ENCODE assay signal across 22 cellular contexts in the genomic region with DNA sequence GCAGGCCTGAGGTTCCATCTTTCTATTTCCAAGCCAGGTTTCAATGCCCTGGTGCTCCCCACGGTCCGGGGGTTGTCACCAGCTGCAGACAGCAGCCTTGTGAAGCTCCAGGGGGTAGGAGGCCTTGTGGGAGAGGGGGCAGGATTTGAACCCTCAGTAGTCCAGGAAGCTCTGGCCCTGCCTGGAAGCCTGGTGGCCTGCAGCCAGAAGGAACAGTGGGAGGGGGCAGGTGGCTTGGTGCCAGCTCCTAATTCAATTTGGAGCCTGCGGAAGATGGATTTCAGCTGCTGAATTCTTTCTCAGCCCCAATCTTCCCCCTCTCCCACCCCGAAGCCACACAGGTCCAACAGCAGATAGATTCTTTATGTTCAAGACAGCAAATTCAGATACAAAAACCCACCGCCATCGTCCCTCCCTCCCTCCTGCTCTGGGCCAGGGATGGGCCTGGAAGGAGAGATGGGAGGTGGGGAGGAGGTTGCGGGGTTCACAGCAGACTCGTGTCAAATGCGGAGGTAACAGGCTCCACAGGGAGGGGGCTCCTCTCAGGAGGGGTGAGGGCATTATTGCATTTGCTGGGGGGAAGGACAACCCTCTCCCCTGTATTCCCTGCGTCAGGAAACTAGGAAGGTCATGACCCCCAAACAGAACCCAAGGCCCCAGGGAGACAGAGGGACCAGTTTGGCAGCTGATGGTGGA. TPM values are rescaled to one million over a fixed set of nuclear protein-coding genes. Genes with fewer than 3 reads are reported as not detected.
DNase-seq lines count a peak whose midpoint lies in the region; ATAC-seq and TF ChIP-seq lines count a peak whose summit lies in the region.
"Had no signal": no experiment of that assay in that cellular context is flagged by ENCODE, and none has a peak within 500 bp of the region (broad histone marks: within the 10 kb centered on the region; RNA-seq: fewer than 3 reads in every experiment).

No MANE protein-coding gene starts in this region.

- DNase-seq in DMS 273 (lab: John Stamatoyannopoulos, UW; ENCODE audit: unreplicated experiment) (peak; percentile 52), DMS 273 treated with DMSO at 0.1 percent for 48 hours (lab: John Stamatoyannopoulos, UW) (no peak), epidermal melanocyte (ENCODE audit: insufficient read length, low spot score) (peak; percentile 14), mesothelial cell of epicardium (ENCODE audit: low spot score in 2 of 2, unreplicated experiment in 2 of 2) (peak in 1 of 2 experiments; percentile 77), uterus (no peak), SKM-1 treated with dmso at 0.1 percent for 144 hours (lab: John Stamatoyannopoulos, UW; ENCODE audit: unreplicated experiment) (no peak)
- DNase-seq in activated T-cell treated with anti-CD3 and anti-CD28 coated beads, Interleukin-2, amount 50 U/mL, for 4 hours = no peak
- DNase-seq: activated CD4-positive, CD25-positive, alpha-beta regulatory T cell treated with anti-CD3 and anti-CD28 coated beads, Interleukin-2, amount 50 U/mL, for 72 hours; activated CD8-positive, alpha-beta memory T cell treated with anti-CD3 and anti-CD28 coated beads, Interleukin-2, amount 10 ng/mL, durations not matched to agents 7 days and 5 days; activated gamma-delta T cell treated with Interleukin-2 at 50 U/mL for 16 hours; CD4-positive, CD25-positive, alpha-beta regulatory T cell; DND-41; NCI-H2029 treated with DMSO at 0.1 percent for 48 hours; stimulated activated CD4-positive, alpha-beta T cell treated with anti-CD3 and anti-CD28 coated beads, Interleukin-15, amount 100 ng/mL, for 24 hours; T-helper 17 cell had no signal

- H3K9me3 Mint-ChIP-seq in mesothelial cell of epicardium = no peaks in the 10 kb centered on the region
- no peaks in the 10 kb centered on the region for H3K9me3 Mint-ChIP-seq in activated T-cell treated with anti-CD3 and anti-CD28 coated beads, Interleukin-2, amount 50 U/mL, for 4 hours
- H3K9me3 Mint-ChIP-seq: CD4-positive, CD25-positive, alpha-beta regulatory T cell had no signal

- H3K4me1 ChIP-seq in uterus = peaks cover 0 to 7% of the 10 kb centered on the region in 2 donors

- peak overlapping the region; percentile 17 to 37 for H3K27ac ChIP-seq in uterus
- H3K27ac ChIP-seq: 22Rv1, ascending aorta, GM23248, heart right ventricle, psoas muscle had no signal

- peak overlapping the region; percentile 53 for H3K4me3 Mint-ChIP-seq in mesothelial cell of epicardium
- no peak overlapping the region for H3K4me3 Mint-ChIP-seq in activated T-cell treated with anti-CD3 and anti-CD28 coated beads, Interleukin-2, amount 50 U/mL, for 4 hours
- H3K4me3 Mint-ChIP-seq: activated CD8-positive, alpha-beta memory T cell treated with anti-CD3 and anti-CD28 coated beads, Interleukin-2, amount 10 ng/mL, durations not matched to agents 7 days and 5 days; T-helper 17 cell had no signal

- H3K4me1 Mint-ChIP-seq in mesothelial cell of epicardium = peaks cover 44% of the 10 kb centered on the region
- peaks cover 30% of the 10 kb centered on the region for H3K4me1 Mint-ChIP-seq in activated T-cell treated with anti-CD3 and anti-CD28 coated beads, Interleukin-2, amount 50 U/mL, for 4 hours (ENCODE audit: low read depth)

- ATAC-seq in GM21390 (IDR thresholded peaks at IDR 0.05; ENCODE audit: unreplicated experiment) = no peak
- ATAC-seq in activated T-cell treated with anti-CD3 and anti-CD28 coated beads, Interleukin-2, amount 50 U/mL, for 4 hours = no peak
- ATAC-seq: activated CD8-positive, alpha-beta memory T cell treated with anti-CD3 and anti-CD28 coated beads, Interleukin-2, amount 10 ng/mL, durations not matched to agents 7 days and 5 days; psoas muscle had no signal

- no peak for TF ChIP-seq POLR2A in uterus (IDR thresholded peaks at IDR 0.05)

- H3K4me3 ChIP-seq in uterus = no peak overlapping the region
- H3K4me3 ChIP-seq: ascending aorta, GM23248, heart right ventricle, MG63, psoas muscle had no signal

- no peaks in the 10 kb centered on the region for H3K27me3 Mint-ChIP-seq in mesothelial cell of epicardium (ENCODE audit: low read depth)
- peaks cover 22% of the 10 kb centered on the region for H3K27me3 Mint-ChIP-seq in activated T-cell treated with anti-CD3 and anti-CD28 coated beads, Interleukin-2, amount 50 U/mL, for 4 hours (ENCODE audit: low read depth)

- intact Hi-C loops in uterus (cut with DNase I; ENCODE audit: low total_unique reads) = no loop called here

- peak overlapping the region; percentile 94 for H3K27ac Mint-ChIP-seq in mesothelial cell of epicardium
- H3K27ac Mint-ChIP-seq: activated CD8-positive, alpha-beta memory T cell treated with anti-CD3 and anti-CD28 coated beads, Interleukin-2, amount 10 ng/mL, durations not matched to agents 7 days and 5 days had no signal

- H3K27me3 ChIP-seq in uterus = peaks cover 0 to 5% of the 10 kb centered on the region in 2 donors
- H3K27me3 ChIP-seq: MG63 had no signal

- no peaks in the 10 kb centered on the region for H3K36me3 ChIP-seq in uterus

- TF ChIP-seq CTCF in mesothelial cell of epicardium (IDR thresholded peaks at IDR 0.05; ENCODE audit: unreplicated experiment) (no peak), uterus (IDR thresholded peaks at IDR 0.05) (no peak)

- peaks cover 11% of the 10 kb centered on the region for H3K36me3 Mint-ChIP-seq in mesothelial cell of epicardium
- H3K36me3 Mint-ChIP-seq in activated T-cell treated with anti-CD3 and anti-CD28 coated beads, Interleukin-2, amount 50 U/mL, for 4 hours (ENCODE audit: insufficient read depth) = no peaks in the 10 kb centered on the region
- H3K36me3 Mint-ChIP-seq: activated CD8-positive, alpha-beta memory T cell treated with anti-CD3 and anti-CD28 coated beads, Interleukin-2, amount 10 ng/mL, durations not matched to agents 7 days and 5 days had no signal

- H3K9me3 ChIP-seq in uterus = no peaks in the 10 kb centered on the region
- H3K9me3 ChIP-seq: ascending aorta, heart right ventricle, MG63, psoas muscle had no signal

RNA-seq across cellular contexts. Expression of a gene that starts 2.4 kb away (rescaled TPM):
- total RNA-seq in mesothelial cell of epicardium = 2.8 to 3.5 TPM (median 2.8 TPM) in 3 replicates
- total RNA-seq in uterus = 1 to 10 TPM in 1 of 4 donors, under 1 TPM in 1, not detected in 2; 0.30 to 1.2 TPM
- under 1 TPM in 1 of 3 donors, not detected in 2; 0.19 TPM for total RNA-seq in activated T-cell treated with anti-CD3 and anti-CD28 coated beads, Interleukin-2, amount 50 U/mL, for 4 hours
- total RNA-seq: CD4-positive, CD25-positive, alpha-beta regulatory T cell; T-helper 17 cell had no signal

RNA-seq across cellular contexts. Expression of a gene that starts 18.4 kb away (rescaled TPM):
- 108 to 111 TPM (median 111 TPM) in 3 replicates for total RNA-seq in mesothelial cell of epicardium
- 10 to 100 TPM; 14.1 to 70.0 (median 36.3) TPM for total RNA-seq in uterus
- total RNA-seq in activated T-cell treated with anti-CD3 and anti-CD28 coated beads, Interleukin-2, amount 50 U/mL, for 4 hours = 10 to 100 TPM; 42.5 to 49.8 (median 44.3) TPM

RNA-seq across cellular contexts. Expression of a gene that starts 40.6 kb away (rescaled TPM):
- total RNA-seq in mesothelial cell of epicardium (106 to 113 TPM (median 110 TPM) in 3 replicates), uterus (10 to 100 TPM; 10.2 to 66.9 (median 40.6) TPM)
- 100 to 1,000 TPM; 119 to 128 (median 120) TPM for total RNA-seq in activated T-cell treated with anti-CD3 and anti-CD28 coated beads, Interleukin-2, amount 50 U/mL, for 4 hours

RNA-seq across cellular contexts. Expression of a gene that starts 44.5 kb away (rescaled TPM):
- total RNA-seq in mesothelial cell of epicardium (84.5 to 89.1 TPM (median 85.9 TPM) in 3 replicates), uterus (100 to 1,000 TPM in 1 of 4 donors, 10 to 100 TPM in 3; 56.2 to 129 (median 82.4) TPM)
- total RNA-seq in activated T-cell treated with anti-CD3 and anti-CD28 coated beads, Interleukin-2, amount 50 U/mL, for 4 hours = 100 to 1,000 TPM; 171 to 213 (median 197) TPM

RNA-seq across cellular contexts. Expression of a gene that starts 51.8 kb away (rescaled TPM):
- 111 to 116 TPM (median 115 TPM) in 3 replicates for total RNA-seq in mesothelial cell of epicardium
- 10 to 100 TPM in 3 of 4 donors, 1 to 10 TPM in 1; 4.6 to 68.2 (median 33.9) TPM for total RNA-seq in uterus
- total RNA-seq in activated T-cell treated with anti-CD3 and anti-CD28 coated beads, Interleukin-2, amount 50 U/mL, for 4 hours = 10 to 100 TPM; 92.5 to 96.3 (median 94.6) TPM

Comparison
In these comparisons a context has a peak if more than half of its experiments do, and no peak if none do; other contexts are left out.
1. DNase-seq: peak in DMS 273 (single experiment) and epidermal melanocyte (single experiment); none in DMS 273 treated with DMSO at 0.1 percent for 48 hours (single experiment), uterus (0 of 2), SKM-1 treated with dmso at 0.1 percent for 144 hours (single experiment) and activated T-cell treated with anti-CD3 and anti-CD28 coated beads, Interleukin-2, amount 50 U/mL, for 4 hours (single experiment).